25 cellular contexts compared by ENCODE assay signal in genomic region chr1:223754681-223755431, GRCh38.
"Had no signal": no experiment of that assay in that cellular context is flagged by ENCODE, and none has a peak within 500 bp of the region (broad histone marks: within the 10 kb centered on the region; RNA-seq: fewer than 3 reads in every experiment).

No MANE protein-coding gene starts in this region.

- H2AFZ ChIP-seq: neural progenitor cell had no signal

- H3K9me3 ChIP-seq: heart left ventricle, lower lobe of right lung, prostate gland, suprapubic skin, transverse colon had no signal

- H3K27ac Mint-ChIP-seq: activated CD4-positive, alpha-beta T cell treated with anti-CD3 and anti-CD28 coated beads, Interleukin-2, amount 10 ng/mL, durations not matched to agents 7 days and 5 days; activated CD8-positive, alpha-beta memory T cell treated with anti-CD3 and anti-CD28 coated beads, Interleukin-2, amount 10 ng/mL, durations not matched to agents 7 days and 5 days; activated CD8-positive, alpha-beta T cell treated with anti-CD3 and anti-CD28 coated beads for 36 hours; activated naive CD4-positive, alpha-beta T cell treated with anti-CD3 and anti-CD28 coated beads, Interleukin-2, amount 50 U/mL, for 24 hours; endodermal cell; neural progenitor cell; stimulated activated naive CD8-positive, alpha-beta T cell treated with anti-CD3 and anti-CD28 coated beads, Interleukin-15, Interleukin-2, amounts not matched to agents 100 ng/mL and 50 ng/mL, for 24 hours had no signal

- H3K27ac ChIP-seq: coronary artery, epithelial cell of prostate, heart left ventricle, lower lobe of right lung, neural progenitor cell, prostate gland, suprapubic skin, transverse colon, VCaP had no signal

- H3K4me3 Mint-ChIP-seq: activated CD4-positive, alpha-beta T cell treated with anti-CD3 and anti-CD28 coated beads, Interleukin-2, amount 10 ng/mL, durations not matched to agents 7 days and 5 days; activated CD8-positive, alpha-beta memory T cell treated with anti-CD3 and anti-CD28 coated beads, Interleukin-2, amount 10 ng/mL, durations not matched to agents 7 days and 5 days; activated CD8-positive, alpha-beta T cell treated with anti-CD3 and anti-CD28 coated beads for 36 hours; activated naive CD4-positive, alpha-beta T cell treated with anti-CD3 and anti-CD28 coated beads, Interleukin-2, amount 50 U/mL, for 24 hours; brain; endodermal cell; naive thymus-derived CD8-positive, alpha-beta T cell; neural progenitor cell; stimulated activated naive CD8-positive, alpha-beta T cell treated with anti-CD3 and anti-CD28 coated beads, Interleukin-15, Interleukin-2, amounts not matched to agents 100 ng/mL and 50 ng/mL, for 24 hours had no signal

- FAIRE-seq: kidney, urothelium cell line had no signal

- H3K27me3 Mint-ChIP-seq: activated CD4-positive, alpha-beta T cell treated with anti-CD3 and anti-CD28 coated beads, Interleukin-2, amount 10 ng/mL, durations not matched to agents 7 days and 5 days; activated CD8-positive, alpha-beta memory T cell treated with anti-CD3 and anti-CD28 coated beads, Interleukin-2, amount 10 ng/mL, durations not matched to agents 7 days and 5 days; activated CD8-positive, alpha-beta T cell treated with anti-CD3 and anti-CD28 coated beads for 36 hours; activated naive CD4-positive, alpha-beta T cell treated with anti-CD3 and anti-CD28 coated beads, Interleukin-2, amount 50 U/mL, for 24 hours; brain; naive thymus-derived CD8-positive, alpha-beta T cell; stimulated activated naive CD8-positive, alpha-beta T cell treated with anti-CD3 and anti-CD28 coated beads, Interleukin-15, Interleukin-2, amounts not matched to agents 100 ng/mL and 50 ng/mL, for 24 hours had no signal

- H3K9me3 Mint-ChIP-seq: activated CD4-positive, alpha-beta T cell treated with anti-CD3 and anti-CD28 coated beads, Interleukin-2, amount 10 ng/mL, durations not matched to agents 7 days and 5 days; activated CD8-positive, alpha-beta T cell treated with anti-CD3 and anti-CD28 coated beads for 36 hours; activated naive CD4-positive, alpha-beta T cell treated with anti-CD3 and anti-CD28 coated beads, Interleukin-2, amount 50 U/mL, for 24 hours; brain; endodermal cell; naive thymus-derived CD8-positive, alpha-beta T cell; neural progenitor cell; stimulated activated naive CD8-positive, alpha-beta T cell treated with anti-CD3 and anti-CD28 coated beads, Interleukin-15, Interleukin-2, amounts not matched to agents 100 ng/mL and 50 ng/mL, for 24 hours had no signal

- DNase-seq: activated CD4-positive, alpha-beta T cell treated with anti-CD3 and anti-CD28 coated beads, Interleukin-2, amount 10 ng/mL, durations not matched to agents 7 days and 5 days; activated CD4-positive, CD25-positive, alpha-beta regulatory T cell treated with anti-CD3 and anti-CD28 coated beads, Interleukin-2, amount 50 U/mL, for 72 hours; activated CD8-positive, alpha-beta memory T cell treated with anti-CD3 and anti-CD28 coated beads, Interleukin-2, amount 10 ng/mL, durations not matched to agents 7 days and 5 days; activated CD8-positive, alpha-beta T cell treated with anti-CD3 and anti-CD28 coated beads for 36 hours; activated gamma-delta T cell treated with Interleukin-2 at 50 U/mL for 16 hours; activated T-cell treated with anti-CD3 and anti-CD28 coated beads for 4 hours; central memory CD4-positive, alpha-beta T cell; endodermal cell; heart left ventricle; kidney; lower lobe of right lung; naive thymus-derived CD8-positive, alpha-beta T cell; stimulated activated CD4-positive, alpha-beta T cell treated with anti-CD3 and anti-CD28 coated beads, Interleukin-4, amount 100 ng/mL, for 1 hour; transverse colon had no signal

- ATAC-seq: activated CD8-positive, alpha-beta memory T cell treated with anti-CD3 and anti-CD28 coated beads, Interleukin-2, amount 10 ng/mL, durations not matched to agents 7 days and 5 days; activated CD8-positive, alpha-beta T cell treated with anti-CD3 and anti-CD28 coated beads for 36 hours; heart left ventricle; left lobe of liver; lower lobe of right lung; naive thymus-derived CD8-positive, alpha-beta T cell had no signal

- H3K27me3 ChIP-seq: heart left ventricle, neural progenitor cell, suprapubic skin, transverse colon had no signal

- H3K4me2 ChIP-seq: neural progenitor cell had no signal

- H3K4me3 ChIP-seq: coronary artery, heart left ventricle, lower lobe of right lung, neural progenitor cell, prostate gland, suprapubic skin, transverse colon had no signal

- H3K4me1 ChIP-seq: heart left ventricle, lower lobe of right lung, neural progenitor cell, prostate gland, suprapubic skin, transverse colon had no signal

- H3K4me1 Mint-ChIP-seq: activated naive CD4-positive, alpha-beta T cell treated with anti-CD3 and anti-CD28 coated beads, Interleukin-2, amount 50 U/mL, for 24 hours; neural progenitor cell had no signal

- H3K9ac ChIP-seq: neural progenitor cell had no signal

- H3K36me3 ChIP-seq: neural progenitor cell, prostate gland had no signal
